1 cellular context compared by ENCODE assay signal in genomic region chr22:40982482-40983385, GRCh38.
TF ChIP-seq lines count a peak whose summit lies in the region.

No MANE protein-coding gene starts in this region.

TF ChIP-seq in HepG2, 621 proteins besides CTCF, POLR2A, EP300 and RAD21 (continued from another document):
- TF ChIP-seq KMT2A (CRISPR knock-in tag; IDR thresholded peaks at IDR 0.05) (no peak), FOXA1 (IDR thresholded peaks at IDR 0.05) (no peak), FOXA1 (CRISPR knock-in tag; IDR thresholded peaks at IDR 0.05) (no peak), KDM5B (CRISPR knock-in tag; IDR thresholded peaks at IDR 0.05; ENCODE audit: borderline replicate concordance) (no peak), ZBTB2 (CRISPR knock-in tag; IDR thresholded peaks at IDR 0.05; ENCODE audit: low read depth) (no peak), BRD4 (CRISPR knock-in tag; IDR thresholded peaks at IDR 0.05) (no peak), FOXJ3 (CRISPR knock-in tag; IDR thresholded peaks at IDR 0.05; ENCODE audit: borderline replicate concordance) (no peak)
